21 cellular contexts compared by ENCODE assay signal in the genomic region with DNA sequence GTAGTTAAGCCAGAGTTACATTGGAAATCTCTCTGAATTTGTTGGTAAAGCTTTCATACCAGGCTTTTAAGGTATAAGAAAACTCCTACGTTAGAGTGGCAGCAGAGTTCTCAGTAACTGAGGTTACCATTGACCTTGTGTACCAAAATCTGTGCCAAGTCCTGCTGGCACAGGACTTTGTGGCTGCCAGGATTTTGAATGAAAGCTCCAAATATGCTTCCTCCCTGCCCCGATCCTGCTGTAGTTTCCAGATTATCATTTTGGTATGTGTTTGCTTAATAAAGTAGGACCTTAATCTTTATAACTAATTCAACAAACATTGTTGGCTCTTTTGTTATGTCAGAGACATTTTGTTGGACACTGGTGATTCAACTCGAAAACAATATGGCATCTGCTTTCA. TPM values are rescaled to one million over a fixed set of nuclear protein-coding genes. Genes with fewer than 3 reads are reported as not detected.
DNase-seq lines count a peak whose midpoint lies in the region; ATAC-seq and TF ChIP-seq lines count a peak whose summit lies in the region.
"Had no signal": no experiment of that assay in that cellular context is flagged by ENCODE, and none has a peak within 500 bp of the region (broad histone marks: within the 10 kb centered on the region; RNA-seq: fewer than 3 reads in every experiment).

No MANE protein-coding gene starts in this region.

- no peak overlapping the region for H3K4me2 ChIP-seq in neuronal stem cell (ENCODE audit: insufficient read depth, low read length, poor library complexity, severe bottlenecking)

- H2AK5ac ChIP-seq in neuronal stem cell (ENCODE audit: low read depth, low read length), result no peak overlapping the region

- no peak overlapping the region for H4K91ac ChIP-seq in neuronal stem cell (ENCODE audit: low read depth, low read length, poor library complexity)

- no peak overlapping the region for H3K4me3 Mint-ChIP-seq in activated CD4-positive, alpha-beta T cell treated with anti-CD3 and anti-CD28 coated beads, Interleukin-2, amount 10 ng/mL, durations not matched to agents 24 days and 14 days
- H3K4me3 Mint-ChIP-seq: CD8-positive, alpha-beta memory T cell; natural killer cell treated with Interleukin-12 subunit alpha and Interleukin-12 subunit beta and Interleukin-15 and Interleukin-18, amount 100 ng/mL, for 72 hours had no signal

- H3K23ac ChIP-seq in neuronal stem cell (ENCODE audit: low read depth, low read length, poor library complexity), result no peak overlapping the region

- H3K9ac ChIP-seq in rectal smooth muscle tissue (ENCODE audit: low read length) (no peak overlapping the region), neuronal stem cell (ENCODE audit: low read depth, low read length, poor library complexity) (no peak overlapping the region)
- H3K9ac ChIP-seq: GM23248 had no signal

- H3K4me3 ChIP-seq in body of pancreas (no peak overlapping the region), rectal smooth muscle tissue (ENCODE audit: low read length) (no peak overlapping the region), neuronal stem cell (ENCODE audit: low read length in 2 of 2) (no peak overlapping the region), tibial nerve (no peak overlapping the region)
- H3K4me3 ChIP-seq: colonic mucosa, GM23248, MG63 had no signal

- peak in 3 of 4 donors; percentile 23 to 52 (median 28) for DNase-seq in body of pancreas
- DNase-seq in globus pallidus (ENCODE audit: low spot score), result peak; percentile 45
- no peak for DNase-seq in neuronal stem cell (ENCODE audit: low spot score)
- no peak for DNase-seq in NK-92 treated with Interleukin-12 subunit alpha and Interleukin-12 subunit beta, amount 100 ng/mL, for 24 hours (lab: John Stamatoyannopoulos, UW)
- no peak for DNase-seq in tibial nerve (ENCODE audit: low spot score in 2 of 2)
- no peak for DNase-seq in activated CD4-positive, alpha-beta T cell treated with anti-CD3 and anti-CD28 coated beads, Interleukin-2, amount 10 ng/mL, durations not matched to agents 24 days and 14 days
- DNase-seq: activated CD4-positive, alpha-beta T cell treated with anti-CD3 and anti-CD28 coated beads, Interleukin-2, amount 50 U/mL, for 1 hour; activated gamma-delta T cell treated with Interleukin-2 at 50 U/mL for 16 hours; CD8-positive, alpha-beta memory T cell; colonic mucosa; DND-41; GM23248; IMR-90; MG63; NCI-H1436 treated with DMSO at 0.1 percent for 48 hours; retina; stimulated activated naive CD4-positive, alpha-beta T cell had no signal

- H3K14ac ChIP-seq in neuronal stem cell (ENCODE audit: low read length), result no peak overlapping the region

- no peak for TF ChIP-seq EP300 in tibial nerve (IDR thresholded peaks at IDR 0.05)

- H4K8ac ChIP-seq in neuronal stem cell (ENCODE audit: low read depth, low read length), result no peak overlapping the region

- H2BK15ac ChIP-seq in neuronal stem cell (ENCODE audit: low read length), result no peak overlapping the region

- no peaks in the 10 kb centered on the region for H3K9me3 ChIP-seq in body of pancreas
- peaks cover 0 to 8% of the 10 kb centered on the region in 2 donors for H3K9me3 ChIP-seq in neuronal stem cell (replicated peaks in 1 of 2; ENCODE audit: control insufficient read depth in 2 of 2, insufficient read depth in 1 of 2, low read depth in 1 of 2, low read length in 2 of 2)
- peaks cover 0 to 2% (median 0%) of the 10 kb centered on the region in 4 donors for H3K9me3 ChIP-seq in tibial nerve
- H3K9me3 ChIP-seq: colonic mucosa, MG63 had no signal

- no peak overlapping the region for H2BK5ac ChIP-seq in neuronal stem cell (ENCODE audit: low read length)

- H3K27ac ChIP-seq in C4-2B (peak overlapping the region; percentile 60), body of pancreas (peak overlapping the region in 1 of 4 donors; percentile 32), rectal smooth muscle tissue (ENCODE audit: low read depth, low read length) (peak overlapping the region; percentile 36), neuronal stem cell (replicated peaks; ENCODE audit: low read length) (no peak overlapping the region), tibial nerve (peak overlapping the region in 2 of 4 donors; percentile 40 to 53)
- H3K27ac ChIP-seq: colonic mucosa, GM23248, RWPE1 had no signal

- no peak overlapping the region for H2BK120ac ChIP-seq in neuronal stem cell (ENCODE audit: low read depth, low read length)

- ATAC-seq in body of pancreas, result peak; percentile 59
- ATAC-seq: natural killer cell treated with Interleukin-12 subunit alpha and Interleukin-12 subunit beta and Interleukin-15 and Interleukin-18, amount 100 ng/mL, for 72 hours had no signal

- H3K27me3 ChIP-seq in body of pancreas (no peaks in the 10 kb centered on the region), rectal smooth muscle tissue (ENCODE audit: control insufficient read depth, insufficient read depth, low read length) (no peaks in the 10 kb centered on the region), neuronal stem cell (ENCODE audit: control insufficient read depth in 3 of 3, insufficient read depth in 3 of 3, low read depth in 1 of 3, low read length in 3 of 3) (no peaks in the 10 kb centered on the region), tibial nerve (no peaks in the 10 kb centered on the region)
- H3K27me3 ChIP-seq: colonic mucosa, MG63 had no signal

- H2AFZ ChIP-seq in neuronal stem cell (ENCODE audit: low read length), result no peak overlapping the region
- H2AFZ ChIP-seq: GM23248 had no signal

- H3K79me1 ChIP-seq in neuronal stem cell (ENCODE audit: low read depth, low read length), result no peaks in the 10 kb centered on the region

- H3K27me3 Mint-ChIP-seq in activated CD4-positive, alpha-beta T cell treated with anti-CD3 and anti-CD28 coated beads, Interleukin-2, amount 10 ng/mL, durations not matched to agents 24 days and 14 days, result peaks cover 1% of the 10 kb centered on the region

- H3K27ac Mint-ChIP-seq in activated CD4-positive, alpha-beta T cell treated with anti-CD3 and anti-CD28 coated beads, Interleukin-2, amount 10 ng/mL, durations not matched to agents 24 days and 14 days, result no peak overlapping the region
- H3K27ac Mint-ChIP-seq: natural killer cell treated with Interleukin-12 subunit alpha and Interleukin-12 subunit beta and Interleukin-15 and Interleukin-18, amount 100 ng/mL, for 72 hours had no signal

- WGBS in body of pancreas, 2 donors, result 7 to 21% methylated on average over 3 of the region's 3 CpGs
- WGBS in neuronal stem cell (ENCODE audit: extremely low coverage in 2 of 2, insufficient read length in 2 of 2, insufficient replicate concordance in 1 of 2), 2 donors, result no CpG with 5 or more reads among the region's 3 CpGs
- WGBS in tibial nerve, 2 donors, result 56 to 66% methylated on average over 3 of the region's 3 CpGs

- peaks cover 13% of the 10 kb centered on the region for H3K4me1 ChIP-seq in body of pancreas
- peaks cover 21% of the 10 kb centered on the region for H3K4me1 ChIP-seq in rectal smooth muscle tissue (ENCODE audit: control insufficient read depth, insufficient read depth, low read length)
- H3K4me1 ChIP-seq in neuronal stem cell (ENCODE audit: control insufficient read depth in 2 of 2, insufficient read depth in 1 of 2, low read depth in 1 of 2, low read length in 2 of 2), result no peaks in the 10 kb centered on the region
- H3K4me1 ChIP-seq in tibial nerve, result peaks cover 0 to 21% (median 0%) of the 10 kb centered on the region in 4 donors
- H3K4me1 ChIP-seq: colonic mucosa had no signal

- no peak for TF ChIP-seq CTCF in C4-2B (conservative IDR thresholded peaks at IDR 0.05)
- no peak for TF ChIP-seq CTCF in body of pancreas (IDR thresholded peaks at IDR 0.05)
- no peak for TF ChIP-seq CTCF in tibial nerve (IDR thresholded peaks at IDR 0.05)

- H3K36me3 Mint-ChIP-seq in activated CD4-positive, alpha-beta T cell treated with anti-CD3 and anti-CD28 coated beads, Interleukin-2, amount 10 ng/mL, durations not matched to agents 24 days and 14 days (ENCODE audit: low read depth), result no peaks in the 10 kb centered on the region
- H3K36me3 Mint-ChIP-seq: natural killer cell treated with Interleukin-12 subunit alpha and Interleukin-12 subunit beta and Interleukin-15 and Interleukin-18, amount 100 ng/mL, for 72 hours had no signal

- peaks cover 3% of the 10 kb centered on the region for H3K4me1 Mint-ChIP-seq in activated CD4-positive, alpha-beta T cell treated with anti-CD3 and anti-CD28 coated beads, Interleukin-2, amount 10 ng/mL, durations not matched to agents 24 days and 14 days

- TF ChIP-seq POLR2A in body of pancreas (IDR thresholded peaks at IDR 0.05) (no peak), tibial nerve (IDR thresholded peaks at IDR 0.05) (no peak)

- no peak overlapping the region for H3K4ac ChIP-seq in neuronal stem cell (ENCODE audit: low read length)

- no peak overlapping the region for H3K18ac ChIP-seq in neuronal stem cell (ENCODE audit: low read length)

- peaks cover 5% of the 10 kb centered on the region for H3K9me3 Mint-ChIP-seq in activated CD4-positive, alpha-beta T cell treated with anti-CD3 and anti-CD28 coated beads, Interleukin-2, amount 10 ng/mL, durations not matched to agents 24 days and 14 days
- H3K9me3 Mint-ChIP-seq: natural killer cell treated with Interleukin-12 subunit alpha and Interleukin-12 subunit beta and Interleukin-15 and Interleukin-18, amount 100 ng/mL, for 72 hours had no signal

- H2BK12ac ChIP-seq in neuronal stem cell (ENCODE audit: low read length), result no peak overlapping the region

- intact Hi-C loops in body of pancreas (cut with DNase I), result no loop called here
- intact Hi-C loops in activated CD4-positive, alpha-beta T cell treated with anti-CD3 and anti-CD28 coated beads, Interleukin-2, amount 10 ng/mL, durations not matched to agents 24 days and 14 days (cut with micrococcal nuclease), result no loop called here

- H3K36me3 ChIP-seq in body of pancreas (replicated peaks in 1 of 2; ENCODE audit: insufficient read depth in 1 of 2, low read depth in 2 of 2) (no peaks in the 10 kb centered on the region), rectal smooth muscle tissue (ENCODE audit: control insufficient read depth, insufficient read depth, low read length) (peaks cover 27% of the 10 kb centered on the region), neuronal stem cell (replicated peaks in 1 of 2; ENCODE audit: control insufficient read depth in 2 of 2, insufficient read depth in 2 of 2, low read length in 2 of 2) (no peaks in the 10 kb centered on the region), tibial nerve (peaks cover 0 to 56% (median 2%) of the 10 kb centered on the region in 3 donors)
- H3K36me3 ChIP-seq: colonic mucosa, MG63 had no signal

RNA-seq across cellular contexts. Expression of gene SPARCL1, which starts 36.6 kb away (rescaled TPM):
- 100 to 1,000 TPM; 137 to 141 TPM for total RNA-seq in body of pancreas
- polyA plus RNA-seq in neuronal stem cell (2013, experiment 1 of 2), result 0.01 TPM
- polyA plus RNA-seq in neuronal stem cell (2013, experiment 2 of 2), result 0.08 TPM
- total RNA-seq in tibial nerve, result 100 to 1,000 TPM; 312 to 741 (median 433) TPM
- total RNA-seq in activated CD4-positive, alpha-beta T cell treated with anti-CD3 and anti-CD28 coated beads, Interleukin-2, amount 10 ng/mL, durations not matched to agents 24 days and 14 days, result not detected in 2 replicates
- total RNA-seq: CD8-positive, alpha-beta memory T cell; GM23248; IMR-90; natural killer cell treated with Interleukin-12 subunit alpha and Interleukin-12 subunit beta and Interleukin-15 and Interleukin-18, amount 100 ng/mL, for 72 hours had no signal
- polyA plus RNA-seq: CD8-positive, alpha-beta memory T cell; GM23248; IMR-90 had no signal

Comparison
In these comparisons a context has a peak if more than half of its experiments do, and no peak if none do; other contexts are left out.
1. DNase-seq: peak in body of pancreas (3 of 4) and globus pallidus (single experiment); none in neuronal stem cell (single experiment), NK-92 treated with Interleukin-12 subunit alpha and Interleukin-12 subunit beta, amount 100 ng/mL, for 24 hours (single experiment), tibial nerve (0 of 2) and activated CD4-positive, alpha-beta T cell treated with anti-CD3 and anti-CD28 coated beads, Interleukin-2, amount 10 ng/mL, durations not matched to agents 24 days and 14 days (single experiment).
2. RNA of gene SPARCL1, which starts 36.6 kb away (total RNA-seq): 312 to 741 TPM in tibial nerve and 137 to 141 TPM in body of pancreas; not detected in activated CD4-positive, alpha-beta T cell treated with anti-CD3 and anti-CD28 coated beads, Interleukin-2, amount 10 ng/mL, durations not matched to agents 24 days and 14 days; every median in the first group is over 100 times any median in the second.